ENCODE assay signal across 11 cellular contexts in the genomic region with DNA sequence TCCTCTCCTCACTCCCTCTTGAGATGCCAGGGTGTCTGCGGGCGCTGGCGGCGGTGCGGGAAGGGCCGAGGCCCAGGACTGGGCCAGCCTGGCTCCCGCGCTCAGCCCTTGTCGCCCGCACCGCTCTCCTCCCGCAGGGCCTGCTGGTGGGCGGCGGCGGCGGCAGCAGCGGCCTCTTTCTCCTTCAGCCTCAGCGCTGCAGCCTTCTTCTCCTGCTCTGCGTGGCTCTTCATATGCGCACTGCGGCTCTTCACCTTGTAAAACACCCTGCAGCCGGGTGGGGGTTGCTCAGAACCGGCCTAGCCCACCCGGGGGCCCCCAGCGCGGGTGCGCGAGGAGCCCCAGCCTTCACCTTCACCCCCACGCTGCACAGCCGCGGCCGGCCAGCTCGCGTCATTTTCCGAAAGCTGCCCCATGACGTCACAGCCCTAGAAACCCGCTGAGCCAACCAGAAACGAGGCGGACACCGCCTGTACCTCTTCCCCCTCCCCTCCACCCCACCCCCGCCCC. TPM values are rescaled to one million over a fixed set of nuclear protein-coding genes. Genes with fewer than 3 reads are reported as not detected.
DNase-seq lines count a peak whose midpoint lies in the region; FAIRE-seq and TF ChIP-seq lines count a peak whose summit lies in the region.
"Had no signal": no experiment of that assay in that cellular context is flagged by ENCODE, and none has a peak within 500 bp of the region (broad histone marks: within the 10 kb centered on the region; RNA-seq: fewer than 3 reads in every experiment).

No MANE protein-coding gene starts in this region.

- H3K27me3 ChIP-seq in astrocyte (ENCODE audit: insufficient read depth, low read length) (no peaks in the 10 kb centered on the region), smooth muscle cell (ENCODE audit: low read depth) (no peaks in the 10 kb centered on the region)

- peaks cover 10% of the 10 kb centered on the region for H3F3A ChIP-seq in smooth muscle cell (ENCODE audit: low read depth)

- H3K27ac ChIP-seq in astrocyte (ENCODE audit: low read depth, low read length), result peak overlapping the region; percentile 13
- H3K27ac ChIP-seq in smooth muscle cell (ENCODE audit: low read depth), result no peak overlapping the region

- H3K9me3 ChIP-seq in astrocyte (ENCODE audit: insufficient read depth, low read depth, low read length) (no peaks in the 10 kb centered on the region), smooth muscle cell (replicated peaks; ENCODE audit: low read depth) (no peaks in the 10 kb centered on the region)

- H3K4me1 ChIP-seq in astrocyte (ENCODE audit: insufficient read depth, low read length) (peaks cover 30% of the 10 kb centered on the region), smooth muscle cell (ENCODE audit: low read depth) (peaks cover 15% of the 10 kb centered on the region)

- 64% methylated on average over 40 of the region's 41 CpGs for WGBS in smooth muscle cell (ENCODE audit: low lambda C conversion rate)

- peaks cover 21% of the 10 kb centered on the region for H3K36me3 Mint-ChIP-seq in astrocyte (ENCODE audit: low read depth, unreplicated experiment)
- peaks cover 53% of the 10 kb centered on the region for H3K36me3 Mint-ChIP-seq in osteocyte (ENCODE audit: unreplicated experiment)

- H3K4me3 Mint-ChIP-seq in astrocyte (ENCODE audit: unreplicated experiment) (no peak overlapping the region), osteocyte (ENCODE audit: unreplicated experiment) (no peak overlapping the region)

- H3K36me3 ChIP-seq in astrocyte (ENCODE audit: insufficient read depth, low read length) (peaks cover 40% of the 10 kb centered on the region), smooth muscle cell (ENCODE audit: low read depth) (no peaks in the 10 kb centered on the region)

- H3K9ac ChIP-seq in astrocyte (ENCODE audit: low read length), result peak overlapping the region; percentile 18
- H3K9ac ChIP-seq in smooth muscle cell (ENCODE audit: low read depth), result no peak overlapping the region

- FAIRE-seq in astrocyte (lab: Jason Lieb, UNC), result no peak

- H2AFZ ChIP-seq in astrocyte (ENCODE audit: low read depth, low read length) (no peak overlapping the region), smooth muscle cell (ENCODE audit: low read depth) (no peak overlapping the region)

- H3K4me1 Mint-ChIP-seq in astrocyte (ENCODE audit: low read depth, unreplicated experiment) (peaks cover 29% of the 10 kb centered on the region), osteocyte (ENCODE audit: unreplicated experiment) (peaks cover 49% of the 10 kb centered on the region)

- H3K9me3 Mint-ChIP-seq in astrocyte (ENCODE audit: unreplicated experiment) (no peaks in the 10 kb centered on the region), osteocyte (ENCODE audit: unreplicated experiment) (no peaks in the 10 kb centered on the region)

- H3K27ac Mint-ChIP-seq in astrocyte (ENCODE audit: unreplicated experiment) (no peak overlapping the region), osteocyte (ENCODE audit: unreplicated experiment) (peak overlapping the region; percentile 79)

- peak overlapping the region; percentile 65 for H3K4me2 ChIP-seq in astrocyte (ENCODE audit: low read length)
- no peak overlapping the region for H3K4me2 ChIP-seq in smooth muscle cell

- H3K4me3 ChIP-seq in astrocyte (ENCODE audit: insufficient read depth, low read depth, low read length), result no peak overlapping the region
- H3K4me3 ChIP-seq in smooth muscle cell, result no peak overlapping the region

- peaks cover 11% of the 10 kb centered on the region for H4K20me1 ChIP-seq in astrocyte (ENCODE audit: insufficient read depth, low read length)
- H4K20me1 ChIP-seq in smooth muscle cell (ENCODE audit: low read depth), result peaks cover 7% of the 10 kb centered on the region

- peaks cover 15% of the 10 kb centered on the region for H3K79me2 ChIP-seq in astrocyte (ENCODE audit: insufficient read depth, low read length)
- no peaks in the 10 kb centered on the region for H3K79me2 ChIP-seq in smooth muscle cell (ENCODE audit: low read depth)

- H3K27me3 Mint-ChIP-seq in astrocyte (ENCODE audit: low read depth, unreplicated experiment) (no peaks in the 10 kb centered on the region), osteocyte (ENCODE audit: unreplicated experiment) (no peaks in the 10 kb centered on the region)

- TF ChIP-seq CTCF in astrocyte (IDR thresholded peaks at IDR 0.05; ENCODE audit: insufficient read depth, low read depth, low read length) (no peak), osteocyte (IDR thresholded peaks at IDR 0.05) (no peak), smooth muscle cell (IDR thresholded peaks at IDR 0.05; ENCODE audit: borderline replicate concordance, insufficient read depth, poor library complexity, severe bottlenecking) (no peak)

- DNase-seq in DMS114 treated with DMSO at 0.1 percent for 48 hours (lab: John Stamatoyannopoulos, UW; ENCODE audit: unreplicated experiment), result peak; percentile 64
- no peak for DNase-seq in astrocyte (ENCODE audit: low read depth)
- peak in 32 of 51 donors; percentile 10 to 75 (median 48) for DNase-seq in hypothalamus (lab: John Stamatoyannopoulos, UW)
- no peak for DNase-seq in osteocyte (ENCODE audit: extremely low spot score, unreplicated experiment)
- DNase-seq in T-helper 2 cell, result no peak
- DNase-seq in NAMALWA (ENCODE audit: low spot score), result no peak
- DNase-seq in germinal center (ENCODE audit: low spot score), result no peak
- no peak for DNase-seq in smooth muscle cell (lab: John Stamatoyannopoulos, UW; ENCODE audit: unreplicated experiment)
- DNase-seq: effector CD4-positive, alpha-beta T cell; Kasumi-1; NCI-H2227 treated with DMSO at 0.1 percent for 48 hours had no signal

RNA-seq across cellular contexts. Expression of gene PNMA1, which starts 4.6 kb away (rescaled TPM):
- 67.4 and 74.3 TPM in 2 replicates for total RNA-seq in astrocyte
- 81.4 and 81.8 TPM in 2 replicates for total RNA-seq in osteocyte
- 16.5 and 22.4 TPM in 2 replicates for total RNA-seq in smooth muscle cell
- 43.5 and 52.7 TPM in 2 replicates for polyA plus RNA-seq in smooth muscle cell

Comparison
In these comparisons a context has a peak if more than half of its experiments do, and no peak if none do; other contexts are left out.
1. DNase-seq: peak in DMS114 treated with DMSO at 0.1 percent for 48 hours (single experiment) and hypothalamus (32 of 51); none in astrocyte (single experiment), osteocyte (single experiment), T-helper 2 cell (0 of 5), NAMALWA (single experiment), germinal center (single experiment) and smooth muscle cell (single experiment).